ENCODE assay signal across 8 cellular contexts in genomic region chr20:62618622-62619529, GRCh38. TPM values are rescaled to one million over a fixed set of nuclear protein-coding genes. Genes with fewer than 3 reads are reported as not detected.
DNase-seq lines count a peak whose midpoint lies in the region; ATAC-seq, FAIRE-seq and TF ChIP-seq lines count a peak whose summit lies in the region.

No MANE protein-coding gene starts in this region.

- no peak overlapping the region for H3K4me3 ChIP-seq in lower lobe of right lung

- peak; percentile 47 for DNase-seq in GDM1 (lab: John Stamatoyannopoulos, UW)
- no peak for DNase-seq in H54 (ENCODE audit: insufficient read length, low spot score)
- no peak for DNase-seq in lower lobe of right lung
- DNase-seq in head of caudate nucleus: no peak
- DNase-seq in HuH-7.5 (ENCODE audit: low spot score): no peak

- no peak for ATAC-seq in lower lobe of right lung
- ATAC-seq in GM18858 (IDR thresholded peaks at IDR 0.05; ENCODE audit: unreplicated experiment): no peak
- no peak for ATAC-seq in HG02973 (IDR thresholded peaks at IDR 0.05; ENCODE audit: unreplicated experiment)

- peaks cover 59% of the 10 kb centered on the region for H3K4me1 ChIP-seq in lower lobe of right lung

- TF ChIP-seq CTCF in VCaP (conservative IDR thresholded peaks at IDR 0.05): no peak
- TF ChIP-seq CTCF in lower lobe of right lung (IDR thresholded peaks at IDR 0.05): no peak

- H3K27ac ChIP-seq in VCaP (peak overlapping the region; percentile 16; the same call in 1 of the 2 replicates), lower lobe of right lung (peak overlapping the region; percentile 90)

- no peaks in the 10 kb centered on the region for H3K27me3 ChIP-seq in lower lobe of right lung (ENCODE audit: low read depth)

- H3K9me3 ChIP-seq in lower lobe of right lung: no peaks in the 10 kb centered on the region

- FAIRE-seq in H54 (lab: Jason Lieb, UNC): no peak

- peak; percentile 5; the same call in 1 of the 2 replicates for TF ChIP-seq POLR2A in H54 (IDR thresholded peaks at IDR 0.05; ENCODE audit: low read depth, low read length)

- intact Hi-C loops in lower lobe of right lung (cut with DNase I) (no loop called here), head of caudate nucleus (cut with DNase I) (loop anchor here (10.0 kb wide), 1 partner anchor 114 kb away; no protein-coding TSS in a partner anchor)

- no peaks in the 10 kb centered on the region for H3K36me3 ChIP-seq in lower lobe of right lung

RNA-seq across cellular contexts. Expression of gene SLCO4A1, which starts 23.4 kb away (rescaled TPM):
- total RNA-seq in lower lobe of right lung: 72.4 TPM
